Comparison of ENCODE assay signal across 8 cellular contexts in the genomic region with DNA sequence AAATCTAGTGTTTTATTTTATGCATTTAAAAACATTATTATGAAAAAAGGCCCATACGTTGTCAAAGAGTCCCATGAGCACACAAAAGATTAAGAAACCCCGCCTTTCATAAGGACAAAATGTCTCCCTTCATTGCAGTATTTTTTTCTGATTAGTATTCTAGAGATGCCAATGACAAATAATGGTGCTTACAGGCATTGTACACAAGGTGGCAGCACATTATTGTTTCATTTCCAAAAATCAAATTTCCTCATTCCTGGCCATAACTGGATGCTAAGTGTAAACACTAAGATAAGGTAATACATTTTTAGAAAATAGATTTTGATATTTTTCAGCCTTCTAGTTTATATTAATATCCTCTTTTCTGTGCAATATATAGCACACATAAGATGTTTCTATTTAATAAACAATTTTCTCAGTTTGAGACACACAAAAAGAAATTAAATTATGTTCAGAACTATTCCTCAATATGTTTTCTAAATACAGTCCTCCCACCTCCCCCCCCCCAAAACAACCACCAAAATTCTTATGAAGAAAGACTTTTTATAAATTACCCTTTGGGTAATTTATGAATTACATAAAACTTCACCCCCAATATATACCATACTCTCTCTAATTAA. TPM values are rescaled to one million over a fixed set of nuclear protein-coding genes. Genes with fewer than 3 reads are reported as not detected.
DNase-seq lines count a peak whose midpoint lies in the region; ATAC-seq and TF ChIP-seq lines count a peak whose summit lies in the region.

No MANE protein-coding gene starts in this region.

- no peak overlapping the region for H3K27ac ChIP-seq in CD4-positive, alpha-beta memory T cell (ENCODE audit: low read depth, low read length)

- intact Hi-C loops in CD4-positive, alpha-beta memory T cell (cut with micrococcal nuclease) = loop anchor here (1.0 to 5.0 kb wide), 4 partner anchors 68 to 743 kb away; no protein-coding TSS in a partner anchor

- H3K9me3 Mint-ChIP-seq in CD4-positive, alpha-beta memory T cell = peaks cover 0 to 2% (median 0%) of the 10 kb centered on the region in 8 donors
- H3K9me3 Mint-ChIP-seq in progenitor cell of endocrine pancreas (ENCODE audit: low read depth) = peaks cover 3% of the 10 kb centered on the region
- H3K9me3 Mint-ChIP-seq in activated CD4-positive, alpha-beta T cell treated with anti-CD3 and anti-CD28 coated beads, Interleukin-2, amount 10 ng/mL, durations not matched to agents 7 days and 5 days = no peaks in the 10 kb centered on the region

- no peaks in the 10 kb centered on the region for H3K9me3 ChIP-seq in CD4-positive, alpha-beta memory T cell (ENCODE audit: control insufficient read depth in 1 of 2, low read length in 2 of 2)

- H3K36me3 Mint-ChIP-seq in CD4-positive, alpha-beta memory T cell = no peaks in the 10 kb centered on the region
- H3K36me3 Mint-ChIP-seq in progenitor cell of endocrine pancreas (ENCODE audit: insufficient read depth) = no peaks in the 10 kb centered on the region
- H3K36me3 Mint-ChIP-seq in activated CD4-positive, alpha-beta T cell treated with anti-CD3 and anti-CD28 coated beads, Interleukin-2, amount 10 ng/mL, durations not matched to agents 7 days and 5 days (ENCODE audit: low read depth) = no peaks in the 10 kb centered on the region

- no peak overlapping the region for H3K27ac Mint-ChIP-seq in CD4-positive, alpha-beta memory T cell
- no peak overlapping the region for H3K27ac Mint-ChIP-seq in progenitor cell of endocrine pancreas
- no peak overlapping the region for H3K27ac Mint-ChIP-seq in activated CD4-positive, alpha-beta T cell treated with anti-CD3 and anti-CD28 coated beads, Interleukin-2, amount 10 ng/mL, durations not matched to agents 7 days and 5 days

- H3K36me3 ChIP-seq in CD4-positive, alpha-beta memory T cell (ENCODE audit: insufficient read depth, low read length) = no peaks in the 10 kb centered on the region

- H3K4me1 Mint-ChIP-seq in CD4-positive, alpha-beta memory T cell = peaks cover 0 to 2% (median 0%) of the 10 kb centered on the region in 4 donors
- peaks cover 4% of the 10 kb centered on the region for H3K4me1 Mint-ChIP-seq in progenitor cell of endocrine pancreas (ENCODE audit: low read depth)
- no peaks in the 10 kb centered on the region for H3K4me1 Mint-ChIP-seq in activated CD4-positive, alpha-beta T cell treated with anti-CD3 and anti-CD28 coated beads, Interleukin-2, amount 10 ng/mL, durations not matched to agents 7 days and 5 days

- peak; percentile 83 for ATAC-seq in GM18868 (IDR thresholded peaks at IDR 0.05; ENCODE audit: unreplicated experiment)

- no peak overlapping the region for H3K4me3 Mint-ChIP-seq in CD4-positive, alpha-beta memory T cell
- H3K4me3 Mint-ChIP-seq in progenitor cell of endocrine pancreas (ENCODE audit: low read depth) = no peak overlapping the region
- no peak overlapping the region for H3K4me3 Mint-ChIP-seq in activated CD4-positive, alpha-beta T cell treated with anti-CD3 and anti-CD28 coated beads, Interleukin-2, amount 10 ng/mL, durations not matched to agents 7 days and 5 days

- no peak overlapping the region for H3K4me3 ChIP-seq in CD4-positive, alpha-beta memory T cell (ENCODE audit: low read length in 2 of 2)
- no peak overlapping the region for H3K4me3 ChIP-seq in LNCaP clone FGC (ENCODE audit: low read depth, low read length)

- POLR2A ChIA-PET in CD4-positive, alpha-beta memory T cell (lab: Charles Lee; ENCODE audit: partially characterized antibody) = no interaction called here
- POLR2A ChIA-PET in activated CD4-positive, alpha-beta T cell treated with anti-CD3 and anti-CD28 coated beads, Interleukin-2, amount 10 ng/mL, durations not matched to agents 7 days and 5 days (lab: Charles Lee) = no interaction called here

- no peaks in the 10 kb centered on the region for H3K27me3 ChIP-seq in CD4-positive, alpha-beta memory T cell (ENCODE audit: insufficient read depth, low read length)

- H3K4me1 ChIP-seq in CD4-positive, alpha-beta memory T cell (ENCODE audit: insufficient read depth, low read length) = no peaks in the 10 kb centered on the region

- CTCF ChIA-PET in CD4-positive, alpha-beta memory T cell (lab: Charles Lee; ENCODE audit: partially characterized antibody) = interaction anchor here (0.6 to 1.6 kb wide), 12 partner anchors 12 to 1203 kb away, joined by 3 to 10 read pairs (median 4); no protein-coding TSS in a partner anchor
- CTCF ChIA-PET in activated CD4-positive, alpha-beta T cell treated with anti-CD3 and anti-CD28 coated beads, Interleukin-2, amount 10 ng/mL, durations not matched to agents 7 days and 5 days (lab: Charles Lee) = interaction anchor here (0.5 kb wide), 1 partner anchor 20 kb away, joined by 5 read pairs; no protein-coding TSS in a partner anchor

- TF ChIP-seq CTCF in LNCaP clone FGC (IDR thresholded peaks at IDR 0.05; ENCODE audit: control insufficient read depth, extremely low read depth, insufficient read depth) = peak; percentile 85
- peak; percentile 84 for TF ChIP-seq CTCF in progenitor cell of endocrine pancreas (IDR thresholded peaks at IDR 0.05; ENCODE audit: unreplicated experiment)

- peak in 4 of 5 donors; percentile 22 to 39 (median 34) for DNase-seq in CD4-positive, alpha-beta memory T cell
- DNase-seq in LNCaP clone FGC (ENCODE audit: low read depth) (peak; percentile 51), SW480 (ENCODE audit: low spot score) (peak; percentile 54), foreskin melanocyte (peak; percentile 71), progenitor cell of endocrine pancreas (ENCODE audit: low spot score, unreplicated experiment) (no peak), HuH-7.5 (ENCODE audit: low spot score) (no peak)
- DNase-seq in activated CD4-positive, alpha-beta T cell treated with anti-CD3 and anti-CD28 coated beads, Interleukin-2, amount 10 ng/mL, durations not matched to agents 7 days and 5 days = no peak

- H3K27me3 Mint-ChIP-seq in CD4-positive, alpha-beta memory T cell = peaks cover 0 to 1% of the 10 kb centered on the region in 2 donors
- H3K27me3 Mint-ChIP-seq in progenitor cell of endocrine pancreas = no peaks in the 10 kb centered on the region
- H3K27me3 Mint-ChIP-seq in activated CD4-positive, alpha-beta T cell treated with anti-CD3 and anti-CD28 coated beads, Interleukin-2, amount 10 ng/mL, durations not matched to agents 7 days and 5 days = peaks cover 8% of the 10 kb centered on the region

RNA-seq across cellular contexts. Expression of a gene that starts 47.7 kb away (rescaled TPM):
- 1 to 10 TPM; 6.7 to 7.1 TPM for total RNA-seq in CD4-positive, alpha-beta memory T cell
- polyA plus RNA-seq in CD4-positive, alpha-beta memory T cell = 1 to 10 TPM; 2.1 to 3.6 TPM
- total RNA-seq in progenitor cell of endocrine pancreas = 9.2 and 9.8 TPM in 2 replicates
- 1 to 10 TPM; 5.9 to 6.4 TPM for total RNA-seq in activated CD4-positive, alpha-beta T cell treated with anti-CD3 and anti-CD28 coated beads, Interleukin-2, amount 10 ng/mL, durations not matched to agents 7 days and 5 days

Comparison
In these comparisons a context has a peak if more than half of its experiments do, and no peak if none do; other contexts are left out.
1. DNase-seq: peak in CD4-positive, alpha-beta memory T cell (4 of 5), LNCaP clone FGC (single experiment), SW480 (single experiment) and foreskin melanocyte (single experiment); none in progenitor cell of endocrine pancreas (single experiment), HuH-7.5 (single experiment) and activated CD4-positive, alpha-beta T cell treated with anti-CD3 and anti-CD28 coated beads, Interleukin-2, amount 10 ng/mL, durations not matched to agents 7 days and 5 days (single experiment).